Comparison of ENCODE assay signal across 16 cellular contexts in the genomic region with DNA sequence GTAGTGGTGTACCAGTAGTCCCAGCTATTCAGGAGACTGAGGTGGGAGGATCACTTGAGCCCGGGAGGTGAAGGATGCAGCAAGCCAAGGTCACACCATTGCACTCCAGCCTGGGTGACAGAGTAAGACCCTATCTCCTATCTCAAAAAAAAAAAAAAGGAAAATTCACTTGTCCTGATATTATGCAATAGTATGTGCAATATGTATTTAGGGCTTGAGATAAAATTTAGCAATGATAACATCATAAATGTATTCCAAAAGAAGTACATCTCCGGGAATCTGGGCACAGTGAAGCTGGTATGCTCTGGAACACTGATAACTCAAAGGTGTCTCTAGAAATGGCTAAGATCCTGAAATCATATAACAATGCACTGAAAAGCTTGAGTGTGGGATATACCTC.
DNase-seq lines count a peak whose midpoint lies in the region; ATAC-seq, FAIRE-seq and TF ChIP-seq lines count a peak whose summit lies in the region.
"Had no signal": no experiment of that assay in that cellular context is flagged by ENCODE, and none has a peak within 500 bp of the region (broad histone marks: within the 10 kb centered on the region; RNA-seq: fewer than 3 reads in every experiment).

No MANE protein-coding gene starts in this region.

- 84% methylated on average over 2 of the region's 2 CpGs for WGBS in A549 (ENCODE audit: missing lambda C conversion rate)
- WGBS in neuronal stem cell (ENCODE audit: extremely low coverage in 2 of 2, insufficient read length in 2 of 2, insufficient replicate concordance in 1 of 2), 2 donors = no CpG with 5 or more reads among the region's 2 CpGs

- no peak for ATAC-seq in A549
- ATAC-seq: GM12878 had no signal

- H3K79me1 ChIP-seq in neuronal stem cell (ENCODE audit: low read depth, low read length) = peaks cover 2% of the 10 kb centered on the region

- TF ChIP-seq POLR2A in A549 (IDR thresholded peaks at IDR 0.05; ENCODE audit: low read length) = no peak

- no peak for FAIRE-seq in A549 (lab: Jason Lieb, UNC)
- FAIRE-seq: GM12878, H1 had no signal

- DNase-seq in A549 (ENCODE audit: low read depth in 1 of 2, low spot score in 1 of 2) (no peak), endothelial cell (ENCODE audit: low spot score) (no peak), neuronal stem cell (ENCODE audit: low spot score) (no peak), HCEC 1CT (no peak), midbrain (lab: John Stamatoyannopoulos, UW) (no peak)
- no peak for DNase-seq in activated CD4-positive, CD25-positive, alpha-beta regulatory T cell treated with anti-CD3 and anti-CD28 coated beads, Interleukin-2, amount 50 U/mL, for 72 hours
- DNase-seq: AML-193; CD4-positive, alpha-beta memory T cell; DMS79 treated with DMSO at 0.1 percent for 48 hours; GF-D8; H9 had no signal

- no peak overlapping the region for H3K14ac ChIP-seq in neuronal stem cell (ENCODE audit: low read length)

- H3K4me3 Mint-ChIP-seq in endothelial cell (ENCODE audit: unreplicated experiment) (peak overlapping the region; percentile 65), nephron (no peak overlapping the region)
- H3K4me3 Mint-ChIP-seq: CD14-positive monocyte; CD4-positive, alpha-beta memory T cell; H9 had no signal

- H2BK120ac ChIP-seq in neuronal stem cell (ENCODE audit: low read depth, low read length) = no peak overlapping the region

- H3K4me1 Mint-ChIP-seq in endothelial cell (ENCODE audit: unreplicated experiment) (no peaks in the 10 kb centered on the region), nephron (no peaks in the 10 kb centered on the region)
- H3K4me1 Mint-ChIP-seq: CD14-positive monocyte, H9 had no signal

- H3K9me3 Mint-ChIP-seq in endothelial cell (ENCODE audit: unreplicated experiment) (no peaks in the 10 kb centered on the region), nephron (no peaks in the 10 kb centered on the region)
- H3K9me3 Mint-ChIP-seq: CD14-positive monocyte; CD4-positive, alpha-beta memory T cell; H9 had no signal

- no peak overlapping the region for H2BK15ac ChIP-seq in neuronal stem cell (ENCODE audit: low read length)

- H2BK12ac ChIP-seq in neuronal stem cell (ENCODE audit: low read length) = no peak overlapping the region

- no peak overlapping the region for H4K8ac ChIP-seq in neuronal stem cell (ENCODE audit: low read depth, low read length)

- H2AFZ ChIP-seq in neuronal stem cell (ENCODE audit: low read length) = no peak overlapping the region

- H2BK5ac ChIP-seq in neuronal stem cell (ENCODE audit: low read length) = no peak overlapping the region

- H3K9ac ChIP-seq in neuronal stem cell (ENCODE audit: low read depth, low read length, poor library complexity) = no peak overlapping the region

- H3K27me3 Mint-ChIP-seq in endothelial cell (ENCODE audit: unreplicated experiment) (peaks cover 4% of the 10 kb centered on the region), nephron (ENCODE audit: low read depth) (no peaks in the 10 kb centered on the region)
- H3K27me3 Mint-ChIP-seq: CD4-positive, alpha-beta memory T cell had no signal

- no peak overlapping the region for H2AK5ac ChIP-seq in neuronal stem cell (ENCODE audit: low read depth, low read length)

- no peak overlapping the region for H3K23ac ChIP-seq in neuronal stem cell (ENCODE audit: low read depth, low read length, poor library complexity)

- POLR2A ChIA-PET in A549 (lab: Yijun Ruan, JAX) = interaction anchor here (0.7 kb wide), 1 partner anchor 76 kb away, joined by 4 read pairs; a partner anchor contains a TSS

- no peak for TF ChIP-seq EP300 in A549 (IDR thresholded peaks at IDR 0.05)

- H3K27ac Mint-ChIP-seq in endothelial cell (ENCODE audit: unreplicated experiment) (no peak overlapping the region), nephron (peak overlapping the region in 2 of 3 experiments; percentile 25 to 69)
- H3K27ac Mint-ChIP-seq: H9 had no signal

- H3K9me3 ChIP-seq in A549 = no peaks in the 10 kb centered on the region
- H3K9me3 ChIP-seq in neuronal stem cell (replicated peaks in 1 of 2; ENCODE audit: control insufficient read depth in 2 of 2, insufficient read depth in 1 of 2, low read depth in 1 of 2, low read length in 2 of 2) = no peaks in the 10 kb centered on the region

- H3K36me3 Mint-ChIP-seq in endothelial cell (ENCODE audit: low read depth, unreplicated experiment) (peaks cover 19% of the 10 kb centered on the region), nephron (ENCODE audit: low read depth) (peaks cover 50% of the 10 kb centered on the region)

- H3K4me3 ChIP-seq in A549 = no peak overlapping the region
- H3K4me3 ChIP-seq in neuronal stem cell (ENCODE audit: low read length in 2 of 2) = no peak overlapping the region
- H3K4me3 ChIP-seq: GM12878 had no signal

- H3K4ac ChIP-seq in neuronal stem cell (ENCODE audit: low read length) = no peak overlapping the region

- CTCF ChIA-PET in A549 (lab: Yijun Ruan, JAX) = interaction anchor here (0.6 to 0.7 kb wide), 3 partner anchors 114 to 240 kb away, joined by 3 to 4 read pairs (median 3); a partner anchor contains a TSS

- H4K91ac ChIP-seq in neuronal stem cell (ENCODE audit: low read depth, low read length, poor library complexity) = no peak overlapping the region

- TF ChIP-seq CTCF in A549 (IDR thresholded peaks at IDR 0.05) (no peak), VCaP (conservative IDR thresholded peaks at IDR 0.05) (no peak), endothelial cell (IDR thresholded peaks at IDR 0.05; ENCODE audit: unreplicated experiment) (no peak), nephron (IDR thresholded peaks at IDR 0.05; ENCODE audit: unreplicated experiment in 3 of 3) (no peak)

- H3K4me2 ChIP-seq in A549 (no peak overlapping the region), neuronal stem cell (ENCODE audit: insufficient read depth, low read length, poor library complexity, severe bottlenecking) (no peak overlapping the region)

- H3K27ac ChIP-seq in A549 = no peak overlapping the region
- H3K27ac ChIP-seq in VCaP = peak overlapping the region; percentile 82
- no peak overlapping the region for H3K27ac ChIP-seq in neuronal stem cell (replicated peaks; ENCODE audit: low read length)

- no peaks in the 10 kb centered on the region for H3K27me3 ChIP-seq in neuronal stem cell (ENCODE audit: control insufficient read depth in 3 of 3, insufficient read depth in 3 of 3, low read depth in 1 of 3, low read length in 3 of 3)

- no peak for TF ChIP-seq RAD21 in A549 (conservative IDR thresholded peaks at IDR 0.05 in 1 of 2, IDR thresholded peaks at IDR 0.05 in 1 of 2)

- H3K4me1 ChIP-seq in A549 (peaks cover 9% of the 10 kb centered on the region; the same call in 2 of the 3 replicates), neuronal stem cell (ENCODE audit: control insufficient read depth in 2 of 2, insufficient read depth in 1 of 2, low read depth in 1 of 2, low read length in 2 of 2) (no peaks in the 10 kb centered on the region)

- H3K18ac ChIP-seq in neuronal stem cell (ENCODE audit: low read length) = no peak overlapping the region

- peaks cover 10 to 95% of the 10 kb centered on the region in 2 donors for H3K36me3 ChIP-seq in neuronal stem cell (replicated peaks in 1 of 2; ENCODE audit: control insufficient read depth in 2 of 2, insufficient read depth in 2 of 2, low read length in 2 of 2)

TF ChIP-seq in A549, 52 proteins besides CTCF, POLR2A, EP300 and RAD21:
- peak; percentile 49 to 64; a peak in 2 of 4 replicates for TF ChIP-seq CEBPB (IDR thresholded peaks at IDR 0.05)
- TF ChIP-seq MYC (IDR thresholded peaks at IDR 0.05; ENCODE audit: borderline replicate concordance, low read length) = no peak
- TF ChIP-seq, protein P1, sequence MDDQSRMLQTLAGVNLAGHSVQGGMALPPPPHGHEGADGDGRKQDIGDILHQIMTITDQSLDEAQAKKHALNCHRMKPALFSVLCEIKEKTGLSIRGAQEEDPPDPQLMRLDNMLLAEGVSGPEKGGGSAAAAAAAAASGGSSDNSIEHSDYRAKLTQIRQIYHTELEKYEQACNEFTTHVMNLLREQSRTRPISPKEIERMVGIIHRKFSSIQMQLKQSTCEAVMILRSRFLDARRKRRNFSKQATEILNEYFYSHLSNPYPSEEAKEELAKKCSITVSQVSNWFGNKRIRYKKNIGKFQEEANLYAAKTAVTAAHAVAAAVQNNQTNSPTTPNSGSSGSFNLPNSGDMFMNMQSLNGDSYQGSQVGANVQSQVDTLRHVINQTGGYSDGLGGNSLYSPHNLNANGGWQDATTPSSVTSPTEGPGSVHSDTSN (IDR thresholded peaks at IDR 0.05) = no peak
- no peak for TF ChIP-seq KDM5A (IDR thresholded peaks at IDR 0.05)
